1 cellular context compared by ENCODE assay signal in genomic region chr12:46918631-46919030, GRCh38.
TF ChIP-seq lines count a peak whose summit lies in the region.

No MANE protein-coding gene starts in this region.

TF ChIP-seq in SK-N-SH, 30 proteins besides CTCF, POLR2A, EP300 and RAD21 (continued from another document):
- TF ChIP-seq, protein P1, sequence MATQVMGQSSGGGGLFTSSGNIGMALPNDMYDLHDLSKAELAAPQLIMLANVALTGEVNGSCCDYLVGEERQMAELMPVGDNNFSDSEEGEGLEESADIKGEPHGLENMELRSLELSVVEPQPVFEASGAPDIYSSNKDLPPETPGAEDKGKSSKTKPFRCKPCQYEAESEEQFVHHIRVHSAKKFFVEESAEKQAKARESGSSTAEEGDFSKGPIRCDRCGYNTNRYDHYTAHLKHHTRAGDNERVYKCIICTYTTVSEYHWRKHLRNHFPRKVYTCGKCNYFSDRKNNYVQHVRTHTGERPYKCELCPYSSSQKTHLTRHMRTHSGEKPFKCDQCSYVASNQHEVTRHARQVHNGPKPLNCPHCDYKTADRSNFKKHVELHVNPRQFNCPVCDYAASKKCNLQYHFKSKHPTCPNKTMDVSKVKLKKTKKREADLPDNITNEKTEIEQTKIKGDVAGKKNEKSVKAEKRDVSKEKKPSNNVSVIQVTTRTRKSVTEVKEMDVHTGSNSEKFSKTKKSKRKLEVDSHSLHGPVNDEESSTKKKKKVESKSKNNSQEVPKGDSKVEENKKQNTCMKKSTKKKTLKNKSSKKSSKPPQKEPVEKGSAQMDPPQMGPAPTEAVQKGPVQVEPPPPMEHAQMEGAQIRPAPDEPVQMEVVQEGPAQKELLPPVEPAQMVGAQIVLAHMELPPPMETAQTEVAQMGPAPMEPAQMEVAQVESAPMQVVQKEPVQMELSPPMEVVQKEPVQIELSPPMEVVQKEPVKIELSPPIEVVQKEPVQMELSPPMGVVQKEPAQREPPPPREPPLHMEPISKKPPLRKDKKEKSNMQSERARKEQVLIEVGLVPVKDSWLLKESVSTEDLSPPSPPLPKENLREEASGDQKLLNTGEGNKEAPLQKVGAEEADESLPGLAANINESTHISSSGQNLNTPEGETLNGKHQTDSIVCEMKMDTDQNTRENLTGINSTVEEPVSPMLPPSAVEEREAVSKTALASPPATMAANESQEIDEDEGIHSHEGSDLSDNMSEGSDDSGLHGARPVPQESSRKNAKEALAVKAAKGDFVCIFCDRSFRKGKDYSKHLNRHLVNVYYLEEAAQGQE (IDR thresholded peaks at IDR 0.05; ENCODE audit: low read depth, low read length), result no peak
- TF ChIP-seq TAF1 (IDR thresholded peaks at IDR 0.05; ENCODE audit: borderline replicate concordance, low read depth, low read length) (no peak), TCF12 (IDR thresholded peaks at IDR 0.05) (no peak), MEF2A (IDR thresholded peaks at IDR 0.05; ENCODE audit: borderline replicate concordance, low read depth) (no peak), USF2 (IDR thresholded peaks at IDR 0.05; ENCODE audit: borderline replicate concordance, low read depth, low read length) (no peak), GATA2 (CRISPR knock-in tag; IDR thresholded peaks at IDR 0.05) (no peak), ZBTB33 (IDR thresholded peaks at IDR 0.05; ENCODE audit: borderline replicate concordance, low read depth) (no peak), GABPA (IDR thresholded peaks at IDR 0.05; ENCODE audit: low read depth) (no peak), RFX5 (IDR thresholded peaks at IDR 0.05; ENCODE audit: low read length) (no peak), EZH2phosphoT487 (IDR thresholded peaks at IDR 0.05; ENCODE audit: borderline replicate concordance, low read depth) (no peak), MXI1 (IDR thresholded peaks at IDR 0.05; ENCODE audit: low read depth, low read length) (no peak), NFIC (IDR thresholded peaks at IDR 0.05; ENCODE audit: borderline replicate concordance) (no peak), IRF3 (IDR thresholded peaks at IDR 0.05; ENCODE audit: low read depth, low read length) (no peak), POLR2AphosphoS5 (IDR thresholded peaks at IDR 0.05; ENCODE audit: low read depth, low read length) (no peak), FOSL2 (IDR thresholded peaks at IDR 0.05; ENCODE audit: borderline replicate concordance, low read depth) (no peak), NRF1 (IDR thresholded peaks at IDR 0.05; ENCODE audit: low read depth, low read length) (no peak)
- TF ChIP-seq, protein P2, sequence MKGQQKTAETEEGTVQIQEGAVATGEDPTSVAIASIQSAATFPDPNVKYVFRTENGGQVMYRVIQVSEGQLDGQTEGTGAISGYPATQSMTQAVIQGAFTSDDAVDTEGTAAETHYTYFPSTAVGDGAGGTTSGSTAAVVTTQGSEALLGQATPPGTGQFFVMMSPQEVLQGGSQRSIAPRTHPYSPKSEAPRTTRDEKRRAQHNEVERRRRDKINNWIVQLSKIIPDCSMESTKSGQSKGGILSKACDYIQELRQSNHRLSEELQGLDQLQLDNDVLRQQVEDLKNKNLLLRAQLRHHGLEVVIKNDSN (IDR thresholded peaks at IDR 0.05; ENCODE audit: borderline replicate concordance, low read depth), result no peak
TF ChIP-seq in SK-N-SH: peak in this region for 0.
